In the genomic region with DNA sequence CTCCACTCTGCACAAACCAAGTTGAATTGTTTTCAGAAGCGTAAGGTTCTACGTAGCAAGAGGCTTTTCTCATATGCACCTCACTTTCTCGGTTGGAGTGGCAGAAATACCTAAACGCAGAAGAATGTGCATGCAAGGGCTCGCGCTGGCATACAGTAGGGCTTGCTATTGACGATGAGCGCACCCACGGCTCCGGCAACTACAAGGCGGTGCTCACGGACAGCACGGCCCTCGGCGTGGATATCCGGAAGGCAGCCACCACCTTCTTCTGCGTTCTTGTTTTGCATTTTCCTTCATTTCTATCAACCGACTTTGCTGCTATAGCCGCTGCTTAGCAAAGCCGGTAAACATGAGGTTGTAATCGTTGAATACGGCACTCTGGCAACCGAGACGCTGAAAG, we compare ENCODE assay signal across 1 cellular context.
TF ChIP-seq lines count a peak whose summit lies in the region.

No MANE protein-coding gene starts in this region.

TF ChIP-seq in GM23338, 12 proteins besides CTCF, POLR2A, EP300 and RAD21 (continued from another document):
- TF ChIP-seq, protein P1, sequence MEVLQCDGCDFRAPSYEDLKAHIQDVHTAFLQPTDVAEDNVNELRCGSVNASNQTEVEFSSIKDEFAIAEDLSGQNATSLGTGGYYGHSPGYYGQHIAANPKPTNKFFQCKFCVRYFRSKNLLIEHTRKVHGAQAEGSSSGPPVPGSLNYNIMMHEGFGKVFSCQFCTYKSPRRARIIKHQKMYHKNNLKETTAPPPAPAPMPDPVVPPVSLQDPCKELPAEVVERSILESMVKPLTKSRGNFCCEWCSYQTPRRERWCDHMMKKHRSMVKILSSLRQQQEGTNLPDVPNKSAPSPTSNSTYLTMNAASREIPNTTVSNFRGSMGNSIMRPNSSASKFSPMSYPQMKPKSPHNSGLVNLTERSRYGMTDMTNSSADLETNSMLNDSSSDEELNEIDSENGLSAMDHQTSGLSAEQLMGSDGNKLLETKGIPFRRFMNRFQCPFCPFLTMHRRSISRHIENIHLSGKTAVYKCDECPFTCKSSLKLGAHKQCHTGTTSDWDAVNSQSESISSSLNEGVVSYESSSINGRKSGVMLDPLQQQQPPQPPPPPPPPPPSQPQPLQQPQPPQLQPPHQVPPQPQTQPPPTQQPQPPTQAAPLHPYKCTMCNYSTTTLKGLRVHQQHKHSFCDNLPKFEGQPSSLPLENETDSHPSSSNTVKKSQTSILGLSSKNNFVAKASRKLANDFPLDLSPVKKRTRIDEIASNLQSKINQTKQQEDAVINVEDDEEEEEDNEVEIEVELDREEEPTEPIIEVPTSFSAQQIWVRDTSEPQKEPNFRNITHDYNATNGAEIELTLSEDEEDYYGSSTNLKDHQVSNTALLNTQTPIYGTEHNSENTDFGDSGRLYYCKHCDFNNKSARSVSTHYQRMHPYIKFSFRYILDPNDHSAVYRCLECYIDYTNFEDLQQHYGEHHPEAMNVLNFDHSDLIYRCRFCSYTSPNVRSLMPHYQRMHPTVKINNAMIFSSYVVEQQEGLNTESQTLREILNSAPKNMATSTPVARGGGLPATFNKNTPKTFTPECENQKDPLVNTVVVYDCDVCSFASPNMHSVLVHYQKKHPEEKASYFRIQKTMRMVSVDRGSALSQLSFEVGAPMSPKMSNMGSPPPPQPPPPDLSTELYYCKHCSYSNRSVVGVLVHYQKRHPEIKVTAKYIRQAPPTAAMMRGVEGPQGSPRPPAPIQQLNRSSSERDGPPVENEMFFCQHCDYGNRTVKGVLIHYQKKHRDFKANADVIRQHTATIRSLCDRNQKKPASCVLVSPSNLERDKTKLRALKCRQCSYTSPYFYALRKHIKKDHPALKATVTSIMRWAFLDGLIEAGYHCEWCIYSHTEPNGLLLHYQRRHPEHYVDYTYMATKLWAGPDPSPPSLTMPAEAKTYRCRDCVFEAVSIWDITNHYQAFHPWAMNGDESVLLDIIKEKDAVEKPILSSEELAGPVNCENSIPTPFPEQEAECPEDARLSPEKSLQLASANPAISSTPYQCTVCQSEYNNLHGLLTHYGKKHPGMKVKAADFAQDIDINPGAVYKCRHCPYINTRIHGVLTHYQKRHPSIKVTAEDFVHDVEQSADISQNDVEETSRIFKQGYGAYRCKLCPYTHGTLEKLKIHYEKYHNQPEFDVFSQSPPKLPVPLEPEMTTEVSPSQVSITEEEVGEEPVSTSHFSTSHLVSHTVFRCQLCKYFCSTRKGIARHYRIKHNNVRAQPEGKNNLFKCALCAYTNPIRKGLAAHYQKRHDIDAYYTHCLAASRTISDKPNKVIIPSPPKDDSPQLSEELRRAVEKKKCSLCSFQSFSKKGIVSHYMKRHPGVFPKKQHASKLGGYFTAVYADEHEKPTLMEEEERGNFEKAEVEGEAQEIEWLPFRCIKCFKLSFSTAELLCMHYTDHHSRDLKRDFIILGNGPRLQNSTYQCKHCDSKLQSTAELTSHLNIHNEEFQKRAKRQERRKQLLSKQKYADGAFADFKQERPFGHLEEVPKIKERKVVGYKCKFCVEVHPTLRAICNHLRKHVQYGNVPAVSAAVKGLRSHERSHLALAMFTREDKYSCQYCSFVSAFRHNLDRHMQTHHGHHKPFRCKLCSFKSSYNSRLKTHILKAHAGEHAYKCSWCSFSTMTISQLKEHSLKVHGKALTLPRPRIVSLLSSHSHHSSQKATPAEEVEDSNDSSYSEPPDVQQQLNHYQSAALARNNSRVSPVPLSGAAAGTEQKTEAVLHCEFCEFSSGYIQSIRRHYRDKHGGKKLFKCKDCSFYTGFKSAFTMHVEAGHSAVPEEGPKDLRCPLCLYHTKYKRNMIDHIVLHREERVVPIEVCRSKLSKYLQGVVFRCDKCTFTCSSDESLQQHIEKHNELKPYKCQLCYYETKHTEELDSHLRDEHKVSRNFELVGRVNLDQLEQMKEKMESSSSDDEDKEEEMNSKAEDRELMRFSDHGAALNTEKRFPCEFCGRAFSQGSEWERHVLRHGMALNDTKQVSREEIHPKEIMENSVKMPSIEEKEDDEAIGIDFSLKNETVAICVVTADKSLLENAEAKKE (CRISPR knock-in tag; IDR thresholded peaks at IDR 0.05), result no peak
- no peak for TF ChIP-seq NANOG (IDR thresholded peaks at IDR 0.05; ENCODE audit: borderline replicate concordance)
- no peak for TF ChIP-seq STAT1 (IDR thresholded peaks at IDR 0.05; ENCODE audit: unreplicated experiment)
- no peak for TF ChIP-seq ZNF331 (CRISPR knock-in tag; IDR thresholded peaks at IDR 0.05; ENCODE audit: low read depth)
- TF ChIP-seq ZNF114 (CRISPR knock-in tag; IDR thresholded peaks at IDR 0.05), result no peak
- TF ChIP-seq CREB1 (CRISPR knock-in tag; IDR thresholded peaks at IDR 0.05; ENCODE audit: low read depth), result no peak
- TF ChIP-seq EZH2 (IDR thresholded peaks at IDR 0.05; ENCODE audit: low read depth, unreplicated experiment), result no peak
- TF ChIP-seq, protein P2, sequence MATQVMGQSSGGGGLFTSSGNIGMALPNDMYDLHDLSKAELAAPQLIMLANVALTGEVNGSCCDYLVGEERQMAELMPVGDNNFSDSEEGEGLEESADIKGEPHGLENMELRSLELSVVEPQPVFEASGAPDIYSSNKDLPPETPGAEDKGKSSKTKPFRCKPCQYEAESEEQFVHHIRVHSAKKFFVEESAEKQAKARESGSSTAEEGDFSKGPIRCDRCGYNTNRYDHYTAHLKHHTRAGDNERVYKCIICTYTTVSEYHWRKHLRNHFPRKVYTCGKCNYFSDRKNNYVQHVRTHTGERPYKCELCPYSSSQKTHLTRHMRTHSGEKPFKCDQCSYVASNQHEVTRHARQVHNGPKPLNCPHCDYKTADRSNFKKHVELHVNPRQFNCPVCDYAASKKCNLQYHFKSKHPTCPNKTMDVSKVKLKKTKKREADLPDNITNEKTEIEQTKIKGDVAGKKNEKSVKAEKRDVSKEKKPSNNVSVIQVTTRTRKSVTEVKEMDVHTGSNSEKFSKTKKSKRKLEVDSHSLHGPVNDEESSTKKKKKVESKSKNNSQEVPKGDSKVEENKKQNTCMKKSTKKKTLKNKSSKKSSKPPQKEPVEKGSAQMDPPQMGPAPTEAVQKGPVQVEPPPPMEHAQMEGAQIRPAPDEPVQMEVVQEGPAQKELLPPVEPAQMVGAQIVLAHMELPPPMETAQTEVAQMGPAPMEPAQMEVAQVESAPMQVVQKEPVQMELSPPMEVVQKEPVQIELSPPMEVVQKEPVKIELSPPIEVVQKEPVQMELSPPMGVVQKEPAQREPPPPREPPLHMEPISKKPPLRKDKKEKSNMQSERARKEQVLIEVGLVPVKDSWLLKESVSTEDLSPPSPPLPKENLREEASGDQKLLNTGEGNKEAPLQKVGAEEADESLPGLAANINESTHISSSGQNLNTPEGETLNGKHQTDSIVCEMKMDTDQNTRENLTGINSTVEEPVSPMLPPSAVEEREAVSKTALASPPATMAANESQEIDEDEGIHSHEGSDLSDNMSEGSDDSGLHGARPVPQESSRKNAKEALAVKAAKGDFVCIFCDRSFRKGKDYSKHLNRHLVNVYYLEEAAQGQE (IDR thresholded peaks at IDR 0.05; ENCODE audit: unreplicated experiment), result no peak
TF ChIP-seq in GM23338: peak in this region for 0.
